17 cellular contexts compared by ENCODE assay signal in the genomic region with DNA sequence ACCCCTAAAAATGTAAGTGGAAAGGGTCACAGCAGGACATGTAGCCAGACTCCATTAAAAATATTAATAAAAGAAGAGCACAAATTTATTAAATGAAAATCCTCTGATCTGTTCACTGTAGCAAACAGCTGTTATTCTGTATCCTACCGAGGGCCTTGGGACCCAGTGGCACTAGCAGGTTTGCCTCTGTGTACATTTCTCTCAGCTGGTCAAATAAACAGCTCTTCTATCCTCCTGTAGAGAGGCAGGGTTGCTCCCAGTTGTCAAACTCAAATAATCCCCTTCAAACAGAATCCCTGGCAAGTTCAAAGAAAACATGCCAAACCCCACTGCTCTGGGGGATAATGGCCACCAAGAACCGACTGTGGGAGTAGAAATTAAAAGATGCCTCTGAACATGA.
"Had no signal": no experiment of that assay in that cellular context is flagged by ENCODE, and none has a peak within 500 bp of the region (broad histone marks: within the 10 kb centered on the region; RNA-seq: fewer than 3 reads in every experiment).

No MANE protein-coding gene starts in this region.

- H3K4me3 ChIP-seq: adrenal gland, tibial nerve, uterus had no signal

- H3K4me1 ChIP-seq: adrenal gland, tibial nerve, uterus had no signal

- DNase-seq: activated CD4-positive, alpha-beta memory T cell treated with anti-CD3 and anti-CD28 coated beads, Interleukin-2, amount 10 ng/mL, durations not matched to agents 7 days and 5 days; activated CD4-positive, alpha-beta T cell treated with anti-CD3 and anti-CD28 coated beads for 36 hours; activated naive CD4-positive, alpha-beta T cell treated with anti-CD3 and anti-CD28 coated beads, Interleukin-2, amount 50 U/mL, for 16 hours; activated T-cell treated with anti-CD3 and anti-CD28 coated beads, Interleukin-2, amount 50 U/mL, for 24 hours; adrenal gland; dermis blood vessel endothelial cell; foreskin melanocyte; kidney glomerular epithelial cell; mesendoderm; nucleus accumbens; posterior cingulate gyrus; stimulated activated CD4-positive, alpha-beta T cell treated with anti-CD3 and anti-CD28 coated beads, Interleukin-4, amount 100 ng/mL, for 1 hour; stimulated activated naive CD4-positive, alpha-beta T cell; substantia nigra; uterus had no signal

- H3K27ac ChIP-seq: adrenal gland, epithelial cell of prostate, tibial nerve, uterus had no signal

- H3K27me3 ChIP-seq: adrenal gland, tibial nerve, uterus had no signal

- H3K9me3 ChIP-seq: adrenal gland, tibial nerve, uterus had no signal

- H3K36me3 ChIP-seq: adrenal gland, tibial nerve, uterus had no signal
